Comparison of ENCODE assay signal across 1 cellular context in genomic region chr10:69069090-69070042, GRCh38.
TF ChIP-seq lines count a peak whose summit lies in the region.

No MANE protein-coding gene starts in this region.

TF ChIP-seq in IMR-90, 13 proteins besides CTCF, POLR2A, EP300 and RAD21:
- no peak for TF ChIP-seq USF2 (IDR thresholded peaks at IDR 0.05; ENCODE audit: low read depth, low read length)
